22 cellular contexts compared by ENCODE assay signal in genomic region chr6:31761343-31761742, GRCh38. TPM values are rescaled to one million over a fixed set of nuclear protein-coding genes. Genes with fewer than 3 reads are reported as not detected.
A peak's percentile ranks its signal among the peaks of the same experiment; 100 is the strongest.
DNase-seq lines count a peak whose midpoint lies in the region; ATAC-seq and TF ChIP-seq lines count a peak whose summit lies in the region.
"Had no signal": no experiment of that assay in that cellular context is flagged by ENCODE, and none has a peak within 500 bp of the region (broad histone marks: within the 10 kb centered on the region; RNA-seq: fewer than 3 reads in every experiment).

No MANE protein-coding gene starts in this region.

- H3K4me3 ChIP-seq in duodenal mucosa (ENCODE audit: low read depth in 1 of 2, low read length in 2 of 2), result no peak overlapping the region
- H3K4me3 ChIP-seq in osteoblast (ENCODE audit: insufficient read depth, low read length), result no peak overlapping the region
- H3K4me3 ChIP-seq in body of pancreas, result no peak overlapping the region
- H3K4me3 ChIP-seq: A549; BLaER1 treated with 17β-estradiol and CSF1 and Interleukin-3, amounts not matched to agents 10 nM and 100 nM; GM23338 had no signal

- H4K20me1 ChIP-seq in osteoblast (ENCODE audit: insufficient read depth, low read length), result no peaks in the 10 kb centered on the region
- H4K20me1 ChIP-seq: BLaER1 treated with 17β-estradiol and CSF1 and Interleukin-3, amounts not matched to agents 10 nM and 100 nM had no signal

- no peak for TF ChIP-seq CTCF in osteoblast (IDR thresholded peaks at IDR 0.05; ENCODE audit: extremely low read depth, low read depth, low read length)
- no peak for TF ChIP-seq CTCF in body of pancreas (IDR thresholded peaks at IDR 0.05)

- H3K4me1 Mint-ChIP-seq in T-helper 17 cell, result peaks cover 10% of the 10 kb centered on the region
- H3K4me1 Mint-ChIP-seq: CD14-positive monocyte; CD8-positive, alpha-beta memory T cell had no signal

- H3K9me3 Mint-ChIP-seq in activated naive CD4-positive, alpha-beta T cell treated with anti-CD3 and anti-CD28 coated beads, Interleukin-2, amount 50 U/mL, for 72 hours, result no peaks in the 10 kb centered on the region
- H3K9me3 Mint-ChIP-seq: CD14-positive monocyte; CD4-positive, alpha-beta T cell; CD8-positive, alpha-beta memory T cell; GM23338; H9 had no signal

- peak overlapping the region; percentile 27 for H3K27ac Mint-ChIP-seq in T-helper 17 cell
- no peak overlapping the region for H3K27ac Mint-ChIP-seq in activated naive CD4-positive, alpha-beta T cell treated with anti-CD3 and anti-CD28 coated beads, Interleukin-2, amount 50 U/mL, for 72 hours
- H3K27ac Mint-ChIP-seq: CD4-positive, alpha-beta T cell; GM23338 had no signal

- no peaks in the 10 kb centered on the region for H3K27me3 Mint-ChIP-seq in T-helper 17 cell
- H3K27me3 Mint-ChIP-seq: CD4-positive, alpha-beta T cell; CD8-positive, alpha-beta memory T cell had no signal

- no peak overlapping the region for H2AFZ ChIP-seq in osteoblast (ENCODE audit: low read length)
- H2AFZ ChIP-seq: GM23338 had no signal

- H3K27me3 ChIP-seq in duodenal mucosa (ENCODE audit: control insufficient read depth in 1 of 2, insufficient read depth in 2 of 2, low read length in 2 of 2) (no peaks in the 10 kb centered on the region), osteoblast (ENCODE audit: insufficient read depth, low read length) (no peaks in the 10 kb centered on the region), body of pancreas (no peaks in the 10 kb centered on the region)
- H3K27me3 ChIP-seq: BE2C; BLaER1 treated with 17β-estradiol and CSF1 and Interleukin-3, amounts not matched to agents 10 nM and 100 nM had no signal

- H3K4me1 ChIP-seq in duodenal mucosa (ENCODE audit: control insufficient read depth in 1 of 2, insufficient read depth in 2 of 2, low read length in 2 of 2), result peaks cover 37 to 40% of the 10 kb centered on the region in 2 donors
- H3K4me1 ChIP-seq in osteoblast (ENCODE audit: insufficient read depth, low read length), result peaks cover 1% of the 10 kb centered on the region
- H3K4me1 ChIP-seq in body of pancreas, result peaks cover 3% of the 10 kb centered on the region
- H3K4me1 ChIP-seq: A549, BE2C had no signal

- no peak overlapping the region for H3K4me2 ChIP-seq in osteoblast (ENCODE audit: insufficient read depth, low read length)
- H3K4me2 ChIP-seq: A549, GM23338 had no signal

- no peak overlapping the region for H3K4me3 Mint-ChIP-seq in T-helper 17 cell
- H3K4me3 Mint-ChIP-seq: CD14-positive monocyte; CD4-positive, alpha-beta T cell; CD8-positive, alpha-beta memory T cell; GM23338; H9 had no signal

- no peaks in the 10 kb centered on the region for H3K79me2 ChIP-seq in osteoblast (ENCODE audit: insufficient read depth, low read length)

- ATAC-seq in T-helper 17 cell (no peak), body of pancreas (no peak), HG02938 (IDR thresholded peaks at IDR 0.05; ENCODE audit: unreplicated experiment) (no peak)
- ATAC-seq in activated naive CD4-positive, alpha-beta T cell treated with anti-CD3 and anti-CD28 coated beads, Interleukin-2, amount 50 U/mL, for 72 hours, result no peak
- ATAC-seq: A549, GM23338, HCT116 had no signal

- DNase-seq in T-helper 17 cell, result no peak
- peak; percentile 46 for DNase-seq in osteoblast (ENCODE audit: insufficient read length, low spot score, missing footprints)
- DNase-seq in body of pancreas, result no peak
- no peak for DNase-seq in activated naive CD4-positive, alpha-beta T cell treated with anti-CD3 and anti-CD28 coated beads, Interleukin-2, amount 50 U/mL, for 72 hours (ENCODE audit: low spot score in 2 of 2)
- DNase-seq: 8988T; ACHN; AML-193; BE2C; CD4-positive, alpha-beta T cell; CD8-positive, alpha-beta memory T cell; DMS 273 treated with DMSO at 0.1 percent for 48 hours; DMS79; EL; GDM1; H9 had no signal

- TF ChIP-seq POLR2A in body of pancreas (IDR thresholded peaks at IDR 0.05), result no peak

- peak overlapping the region; percentile 33 to 35 for H3K9ac ChIP-seq in duodenal mucosa (ENCODE audit: low read depth in 1 of 2, low read length in 2 of 2)

- H3K36me3 ChIP-seq in duodenal mucosa (ENCODE audit: control insufficient read depth in 1 of 2, insufficient read depth in 2 of 2, low read length in 2 of 2) (peaks cover 0 to 24% of the 10 kb centered on the region in 2 donors), osteoblast (ENCODE audit: insufficient read depth, low read length) (peaks cover 25% of the 10 kb centered on the region), body of pancreas (replicated peaks in 1 of 2; ENCODE audit: insufficient read depth in 1 of 2, low read depth in 2 of 2) (no peaks in the 10 kb centered on the region)
- H3K36me3 ChIP-seq: BE2C had no signal

- WGBS in body of pancreas, 2 donors, result 80 to 89% methylated on average over 2 to 7 of the region's 8 CpGs

- H3K9me3 ChIP-seq in T-helper 17 cell (ENCODE audit: control insufficient read depth, low read length, poor library complexity, severe bottlenecking) (no peaks in the 10 kb centered on the region), duodenal mucosa (ENCODE audit: control insufficient read depth in 1 of 2, low read length in 2 of 2) (no peaks in the 10 kb centered on the region), osteoblast (ENCODE audit: low read depth, low read length) (no peaks in the 10 kb centered on the region), body of pancreas (no peaks in the 10 kb centered on the region)
- H3K9me3 ChIP-seq: A549; BE2C; BLaER1 treated with 17β-estradiol and CSF1 and Interleukin-3, amounts not matched to agents 10 nM and 100 nM had no signal

- intact Hi-C loops in body of pancreas (cut with DNase I), result no loop called here

- H3K36me3 Mint-ChIP-seq in T-helper 17 cell (ENCODE audit: low read depth), result peaks cover 4% of the 10 kb centered on the region
- peaks cover 25 to 42% of the 10 kb centered on the region in 2 donors for H3K36me3 Mint-ChIP-seq in activated naive CD4-positive, alpha-beta T cell treated with anti-CD3 and anti-CD28 coated beads, Interleukin-2, amount 50 U/mL, for 72 hours

- H3K27ac ChIP-seq in duodenal mucosa (ENCODE audit: low read depth, low read length), result no peak overlapping the region
- no peak overlapping the region for H3K27ac ChIP-seq in osteoblast (ENCODE audit: low read depth, low read length)
- no peak overlapping the region for H3K27ac ChIP-seq in body of pancreas
- H3K27ac ChIP-seq: A549 had no signal

RNA-seq across cellular contexts. Expression of gene SAPCD1, which starts 1.1 kb away (rescaled TPM):
- total RNA-seq in T-helper 17 cell (1 to 10 TPM; 3.6 to 4.2 TPM), osteoblast (0.59 and 1.4 TPM in 2 replicates), body of pancreas (1 to 10 TPM; 2.0 to 2.6 TPM)
- 10 to 100 TPM; 13.3 to 21.3 TPM for total RNA-seq in activated naive CD4-positive, alpha-beta T cell treated with anti-CD3 and anti-CD28 coated beads, Interleukin-2, amount 50 U/mL, for 72 hours

RNA-seq across cellular contexts. Expression of gene VWA7, which starts 15.8 kb away (rescaled TPM):
- total RNA-seq in T-helper 17 cell, result 1 to 10 TPM; 2.8 to 2.9 TPM
- 0.29 and 0.36 TPM in 2 replicates for total RNA-seq in osteoblast
- 1 to 10 TPM; 4.2 to 6.3 TPM for total RNA-seq in body of pancreas
- total RNA-seq in activated naive CD4-positive, alpha-beta T cell treated with anti-CD3 and anti-CD28 coated beads, Interleukin-2, amount 50 U/mL, for 72 hours, result 1 to 10 TPM in 1 of 2 donors, under 1 TPM in 1; 0.68 to 2.6 TPM

RNA-seq across cellular contexts. Expression of gene MSH5, which starts 21.5 kb away (rescaled TPM):
- total RNA-seq in T-helper 17 cell (10 to 100 TPM; 12.9 to 18.3 TPM), osteoblast (12.4 and 13.0 TPM in 2 replicates), body of pancreas (10 to 100 TPM in 1 of 2 donors, 1 to 10 TPM in 1; 6.7 to 12.9 TPM)
- total RNA-seq in activated naive CD4-positive, alpha-beta T cell treated with anti-CD3 and anti-CD28 coated beads, Interleukin-2, amount 50 U/mL, for 72 hours, result 100 to 1,000 TPM; 116 to 158 TPM

RNA-seq across cellular contexts. Expression of gene CLIC1, which starts 25.0 kb away (rescaled TPM):
- 100 to 1,000 TPM; 145 to 152 TPM for total RNA-seq in T-helper 17 cell
- total RNA-seq in osteoblast, result 502 and 581 TPM in 2 replicates
- total RNA-seq in body of pancreas, result 10 to 100 TPM; 68.9 to 92.9 TPM
- total RNA-seq in activated naive CD4-positive, alpha-beta T cell treated with anti-CD3 and anti-CD28 coated beads, Interleukin-2, amount 50 U/mL, for 72 hours, result 100 to 1,000 TPM; 440 to 455 TPM

RNA-seq across cellular contexts. Expression of gene DDAH2, which starts 32.2 kb away (rescaled TPM):
- total RNA-seq in T-helper 17 cell, result 1 to 10 TPM; 4.7 to 7.3 TPM
- 96.6 and 97.5 TPM in 2 replicates for total RNA-seq in osteoblast
- total RNA-seq in body of pancreas, result 10 to 100 TPM; 23.6 to 40.5 TPM
- 10 to 100 TPM in 1 of 2 donors, 1 to 10 TPM in 1; 6.7 to 42.6 TPM for total RNA-seq in activated naive CD4-positive, alpha-beta T cell treated with anti-CD3 and anti-CD28 coated beads, Interleukin-2, amount 50 U/mL, for 72 hours
